Comparison of ENCODE assay signal across 1 cellular context in genomic region chr10:43128958-43129706, GRCh38.
TF ChIP-seq lines count a peak whose summit lies in the region.

No MANE protein-coding gene starts in this region.

TF ChIP-seq in GM23338, 12 proteins besides CTCF, POLR2A, EP300 and RAD21 (continued from another document):
- TF ChIP-seq NANOG (IDR thresholded peaks at IDR 0.05; ENCODE audit: borderline replicate concordance), result no peak
- TF ChIP-seq ZNF114 (CRISPR knock-in tag; IDR thresholded peaks at IDR 0.05), result no peak
- TF ChIP-seq JUNB (IDR thresholded peaks at IDR 0.05; ENCODE audit: unreplicated experiment), result no peak
- no peak for TF ChIP-seq EZH2 (IDR thresholded peaks at IDR 0.05; ENCODE audit: low read depth, unreplicated experiment)
- TF ChIP-seq ZNF331 (CRISPR knock-in tag; IDR thresholded peaks at IDR 0.05; ENCODE audit: low read depth), result no peak
- no peak for TF ChIP-seq STAT1 (IDR thresholded peaks at IDR 0.05; ENCODE audit: unreplicated experiment)
- TF ChIP-seq REST (IDR thresholded peaks at IDR 0.05; ENCODE audit: unreplicated experiment), result no peak
